In the genomic region with DNA sequence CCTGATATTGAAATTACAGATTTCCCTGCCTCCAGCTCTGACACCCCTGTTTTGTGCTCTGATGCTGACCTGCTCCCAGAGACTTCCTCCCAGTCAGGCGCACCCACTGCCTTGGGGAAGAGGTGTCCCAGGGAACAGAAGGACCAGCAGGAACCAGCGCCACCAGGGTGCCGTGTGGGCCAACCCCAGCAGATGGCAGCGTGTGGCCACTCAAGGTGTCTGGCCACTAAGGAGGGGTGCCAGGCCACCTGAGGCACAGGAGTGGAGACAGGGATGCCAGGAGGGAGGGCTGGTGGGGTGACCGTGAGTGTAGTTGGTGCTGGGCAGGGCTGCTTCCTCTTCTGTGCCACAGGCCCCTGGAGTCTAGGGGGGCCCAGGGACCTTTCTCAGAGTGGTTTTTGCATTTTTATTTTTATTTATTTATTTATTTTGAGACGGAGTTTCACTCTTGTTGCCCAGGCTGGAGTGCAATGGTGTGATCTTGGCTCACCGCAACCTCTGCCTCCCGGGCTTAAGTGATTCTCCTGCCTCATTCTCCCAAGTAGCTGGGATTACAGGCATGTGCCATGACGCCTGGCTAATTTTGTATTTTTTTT, we compare ENCODE assay signal across 8 cellular contexts. TPM values are rescaled to one million over a fixed set of nuclear protein-coding genes. Genes with fewer than 3 reads are reported as not detected.
A peak's percentile ranks its signal among the peaks of the same experiment; 100 is the strongest.
DNase-seq lines count a peak whose midpoint lies in the region; ATAC-seq, FAIRE-seq and TF ChIP-seq lines count a peak whose summit lies in the region.

No MANE protein-coding gene starts in this region.

- peaks cover 4% of the 10 kb centered on the region for H3K27me3 Mint-ChIP-seq in astrocyte (ENCODE audit: low read depth, unreplicated experiment)

- no peaks in the 10 kb centered on the region for H3K36me3 ChIP-seq in astrocyte (ENCODE audit: insufficient read depth, low read length)

- no peaks in the 10 kb centered on the region for H3K4me1 Mint-ChIP-seq in astrocyte (ENCODE audit: low read depth, unreplicated experiment)

- no peak overlapping the region for H3K27ac ChIP-seq in astrocyte (ENCODE audit: low read depth, low read length)

- DNase-seq in NCI-H2171 treated with DMSO at 0.1 percent for 48 hours (lab: John Stamatoyannopoulos, UW) (peak; percentile 27), NCI-H2171 (lab: John Stamatoyannopoulos, UW) (no peak), HTR-8/SVneo (ENCODE audit: insufficient read length, low spot score) (peak; percentile 64), astrocyte (ENCODE audit: low read depth) (no peak), iris pigment epithelial cell (ENCODE audit: low read depth) (peak; percentile 47), NCI-H446 (lab: John Stamatoyannopoulos, UW) (no peak)
- DNase-seq in stimulated activated CD4-positive, alpha-beta T cell treated with anti-CD3 and anti-CD28 coated beads, Interleukin-4, amount 100 ng/mL, for 24 hours = peak; percentile 59

- peak; percentile 41 for TF ChIP-seq CTCF in astrocyte (IDR thresholded peaks at IDR 0.05; ENCODE audit: insufficient read depth, low read depth, low read length)

- H4K20me1 ChIP-seq in astrocyte (ENCODE audit: insufficient read depth, low read length) = no peaks in the 10 kb centered on the region

- no peak overlapping the region for H3K4me2 ChIP-seq in astrocyte (ENCODE audit: low read length)

- no peaks in the 10 kb centered on the region for H3K9me3 ChIP-seq in astrocyte (ENCODE audit: insufficient read depth, low read depth, low read length)

- no peaks in the 10 kb centered on the region for H3K36me3 Mint-ChIP-seq in astrocyte (ENCODE audit: low read depth, unreplicated experiment)

- H3K9ac ChIP-seq in astrocyte (ENCODE audit: low read length) = no peak overlapping the region

- no peaks in the 10 kb centered on the region for H3K79me2 ChIP-seq in astrocyte (ENCODE audit: insufficient read depth, low read length)

- peak; percentile 94 for ATAC-seq in SK-N-SH treated with all-trans-retinoic acid at 6 μM for 48 hours

- no peak overlapping the region for H3K27ac Mint-ChIP-seq in astrocyte (ENCODE audit: unreplicated experiment)

- no peak overlapping the region for H3K4me3 Mint-ChIP-seq in astrocyte (ENCODE audit: unreplicated experiment)

- peak; percentile 74 for FAIRE-seq in HTR-8/SVneo (lab: Jason Lieb, UNC)
- no peak for FAIRE-seq in astrocyte (lab: Jason Lieb, UNC)

- no peak overlapping the region for H3K4me3 ChIP-seq in astrocyte (ENCODE audit: insufficient read depth, low read depth, low read length)

- H3K9me3 Mint-ChIP-seq in astrocyte (ENCODE audit: unreplicated experiment) = no peaks in the 10 kb centered on the region

- peaks cover 2% of the 10 kb centered on the region for H3K27me3 ChIP-seq in astrocyte (ENCODE audit: insufficient read depth, low read length)

- H2AFZ ChIP-seq in astrocyte (ENCODE audit: low read depth, low read length) = no peak overlapping the region

- H3K4me1 ChIP-seq in astrocyte (ENCODE audit: insufficient read depth, low read length) = no peaks in the 10 kb centered on the region

TF ChIP-seq in SK-N-SH treated with all-trans-retinoic acid at 6 μM for 48 hours, 23 proteins besides CTCF, POLR2A, EP300 and RAD21:
- no peak for TF ChIP-seq TCF4 (CRISPR knock-in tag; IDR thresholded peaks at IDR 0.05; ENCODE audit: borderline replicate concordance)
- TF ChIP-seq ZNF8 (CRISPR knock-in tag; IDR thresholded peaks at IDR 0.05) = no peak
- TF ChIP-seq GLIS3 (CRISPR knock-in tag; IDR thresholded peaks at IDR 0.05) = no peak
- no peak for TF ChIP-seq CREB5 (CRISPR knock-in tag; IDR thresholded peaks at IDR 0.05; ENCODE audit: low read depth)
- no peak for TF ChIP-seq TSHZ2 (CRISPR knock-in tag; IDR thresholded peaks at IDR 0.05)
- TF ChIP-seq ISL1 (CRISPR knock-in tag; IDR thresholded peaks at IDR 0.05) = no peak
- TF ChIP-seq ZFP30 (CRISPR knock-in tag; IDR thresholded peaks at IDR 0.05) = no peak
- TF ChIP-seq CSDC2 (CRISPR knock-in tag; IDR thresholded peaks at IDR 0.05) = no peak
- TF ChIP-seq PPARA (CRISPR knock-in tag; IDR thresholded peaks at IDR 0.05; ENCODE audit: borderline replicate concordance) = no peak

RNA-seq across cellular contexts. Expression of gene TEX44, which starts 56.0 kb away (rescaled TPM):
- total RNA-seq in astrocyte = not detected in 2 replicates

RNA-seq across cellular contexts. Expression of gene PTMA, which starts 59.6 kb away (rescaled TPM):
- total RNA-seq in astrocyte = 396 and 469 TPM in 2 replicates

Comparison
In these comparisons a context has a peak if more than half of its experiments do, and no peak if none do; other contexts are left out.
1. DNase-seq: peak in NCI-H2171 treated with DMSO at 0.1 percent for 48 hours (single experiment), HTR-8/SVneo (single experiment), iris pigment epithelial cell (single experiment) and stimulated activated CD4-positive, alpha-beta T cell treated with anti-CD3 and anti-CD28 coated beads, Interleukin-4, amount 100 ng/mL, for 24 hours (single experiment); none in NCI-H2171 (single experiment), astrocyte (single experiment) and NCI-H446 (0 of 2).